ENCODE assay signal across 12 cellular contexts in the genomic region with DNA sequence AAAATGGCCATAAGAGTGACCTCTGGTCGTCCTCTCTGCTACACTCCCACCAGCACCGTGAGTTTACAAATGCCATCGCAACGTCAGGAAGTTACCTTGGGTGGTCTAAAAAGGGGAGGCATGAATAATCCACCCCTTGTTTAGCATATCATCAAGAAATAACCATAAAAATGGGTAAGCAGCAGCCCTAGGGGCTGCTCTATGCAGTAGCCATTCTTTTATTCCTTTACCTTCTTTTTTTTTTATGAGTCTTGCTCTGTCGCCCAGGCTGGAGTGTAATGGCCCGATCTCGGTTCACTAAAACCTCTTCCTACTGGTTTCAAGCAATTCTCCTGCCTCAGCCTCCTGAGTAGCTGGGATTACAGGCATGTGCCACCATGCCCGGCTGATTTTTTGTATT. TPM values are rescaled to one million over a fixed set of nuclear protein-coding genes. Genes with fewer than 3 reads are reported as not detected.
DNase-seq lines count a peak whose midpoint lies in the region; ATAC-seq and TF ChIP-seq lines count a peak whose summit lies in the region.
"Not testable (repeated sequence)": the region's sequence is repeated elsewhere in the genome, so short reads cannot be mapped to it uniquely, and the experiment has no call there.
"Had no signal": no experiment of that assay in that cellular context is flagged by ENCODE, and none has a peak within 500 bp of the region (broad histone marks: within the 10 kb centered on the region; RNA-seq: fewer than 3 reads in every experiment).

No MANE protein-coding gene starts in this region.

- H3K9me3 Mint-ChIP-seq in WTC11, endodermal cell: not testable (repeated sequence)

- peaks cover 33% of the 10 kb centered on the region for H3K4me1 Mint-ChIP-seq in WTC11
- H3K4me1 Mint-ChIP-seq in endodermal cell = not testable (repeated sequence)

- H3K27ac ChIP-seq in HCT116 (ENCODE audit: low read depth, low read length); endodermal cell (ENCODE audit: low read depth, low read length): not testable (repeated sequence)
- peak overlapping the region; percentile 85 to 97 (median 94) for H3K27ac ChIP-seq in heart right ventricle
- peak overlapping the region; percentile 46 for H3K27ac ChIP-seq in lower lobe of right lung
- H3K27ac ChIP-seq in rectal smooth muscle tissue (ENCODE audit: low read depth, low read length) = peak overlapping the region; percentile 94
- H3K27ac ChIP-seq in subcutaneous abdominal adipose tissue (ENCODE audit: low read depth, low read length) = peak overlapping the region; percentile 62
- H3K27ac ChIP-seq in uterus = peak overlapping the region; percentile 90 to 91

- H3K9me3 ChIP-seq in HCT116 (ENCODE audit: control insufficient read depth in 1 of 2, insufficient read depth in 1 of 2, low read depth in 1 of 2, low read length in 2 of 2); endodermal cell (ENCODE audit: control insufficient read depth, low read length); heart right ventricle; lower lobe of right lung; subcutaneous abdominal adipose tissue (ENCODE audit: control insufficient read depth in 5 of 5, low read length in 5 of 5); uterus: not testable (repeated sequence)

- TF ChIP-seq CTCF in HCT116 (IDR thresholded peaks at IDR 0.05 in 2 of 3, conservative IDR thresholded peaks at IDR 0.05 in 1 of 3; ENCODE audit: borderline replicate concordance in 1 of 3, insufficient read depth in 1 of 3, low read depth in 2 of 3, low read length in 2 of 3); WTC11 (IDR thresholded peaks at IDR 0.05); endodermal cell (conservative IDR thresholded peaks at IDR 0.05); heart right ventricle (IDR thresholded peaks at IDR 0.05); lower lobe of right lung (IDR thresholded peaks at IDR 0.05); uterus (IDR thresholded peaks at IDR 0.05): not testable (repeated sequence)

- CTCF ChIA-PET in HCT116 (lab: Charles Lee); WTC11 (lab: Charles Lee): not testable (repeated sequence)

- peak overlapping the region; percentile 31; the same call in 1 of the 2 replicates for H3K9ac ChIP-seq in HCT116 (ENCODE audit: low read length)
- not testable (repeated sequence) for H3K9ac ChIP-seq in endodermal cell (ENCODE audit: extremely low read depth, low read length, poor library complexity, severe bottlenecking); rectal smooth muscle tissue (ENCODE audit: low read length); subcutaneous abdominal adipose tissue (ENCODE audit: low read length in 5 of 5)

- H4K20me1 ChIP-seq in HCT116 (ENCODE audit: insufficient read depth) = not testable (repeated sequence)

- H3K9me2 ChIP-seq in HCT116 (ENCODE audit: insufficient read depth) = not testable (repeated sequence)

- not testable (repeated sequence) for H2AFZ ChIP-seq in HCT116 (ENCODE audit: low read depth, low read length, poor library complexity, severe bottlenecking)

- H3K4me1 ChIP-seq in HCT116 (ENCODE audit: control insufficient read depth in 1 of 2, insufficient read depth in 2 of 2, low read length in 2 of 2) (peaks cover 26 to 37% of the 10 kb centered on the region in 2 experiments), heart right ventricle (peaks cover 40 to 98% (median 81%) of the 10 kb centered on the region in 9 donors), lower lobe of right lung (peaks cover 15% of the 10 kb centered on the region), rectal smooth muscle tissue (ENCODE audit: control insufficient read depth, insufficient read depth, low read length) (peaks cover 25% of the 10 kb centered on the region), subcutaneous abdominal adipose tissue (ENCODE audit: control insufficient read depth in 5 of 5, insufficient read depth in 5 of 5, low read length in 5 of 5) (peaks cover 3 to 35% (median 30%) of the 10 kb centered on the region in 5 donors), uterus (peaks cover 4 to 21% of the 10 kb centered on the region in 2 donors)
- H3K4me1 ChIP-seq in endodermal cell (ENCODE audit: control insufficient read depth, insufficient read depth, low read length) = not testable (repeated sequence)

- WGBS in endodermal cell (ENCODE audit: insufficient coverage in 1 of 2, insufficient read length in 1 of 2), 2 experiments = 61 to 69% methylated on average over 5 to 8 of the region's 8 CpGs
- WGBS in heart right ventricle, 2 donors = 45 to 55% methylated on average over 8 of the region's 8 CpGs

- POLR2A ChIA-PET in HCT116 (lab: Charles Lee) = interaction anchor here (0.6 kb wide), 1 partner anchor 384 kb away, joined by 4 read pairs; no protein-coding TSS in a partner anchor
- POLR2A ChIA-PET in WTC11 (lab: Charles Lee) = not testable (repeated sequence)

- not testable (repeated sequence) for H3K36me3 Mint-ChIP-seq in WTC11; endodermal cell (ENCODE audit: low read depth)

- not testable (repeated sequence) for H3K27me3 ChIP-seq in HCT116 (ENCODE audit: insufficient read depth, low read length); endodermal cell (ENCODE audit: control insufficient read depth, insufficient read depth, low read length, poor library complexity, severe bottlenecking); heart right ventricle; lower lobe of right lung (ENCODE audit: low read depth); rectal smooth muscle tissue (ENCODE audit: control insufficient read depth, insufficient read depth, low read length); subcutaneous abdominal adipose tissue (ENCODE audit: control insufficient read depth in 5 of 5, insufficient read depth in 4 of 5, low read length in 5 of 5); uterus

- not testable (repeated sequence) for DNase-seq in HCT116 (ENCODE audit: low read depth, low spot score); WTC11 (ENCODE audit: low spot score); endodermal cell; heart right ventricle; lower lobe of right lung
- DNase-seq in uterus = peak in 1 of 2 donors; percentile 11

- TF ChIP-seq RAD21 in HCT116 (IDR thresholded peaks at IDR 0.05; ENCODE audit: low read depth) = not testable (repeated sequence)

- H3K79me2 ChIP-seq in HCT116 (ENCODE audit: insufficient read depth, low read length) = not testable (repeated sequence)

- not testable (repeated sequence) for BruUV-seq in HCT116 (replicated peaks; lab: Mats Ljungman, UMichigan)

- H3K27ac Mint-ChIP-seq in WTC11 (peak overlapping the region; percentile 89), endodermal cell (peak overlapping the region; percentile 69)

- RAD21 ChIA-PET in HCT116 (lab: Charles Lee; ENCODE audit: low non-redundant PET in 1 of 2, low total read pairs in 2 of 2, uncharacterized antibody in 2 of 2, unreplicated experiment in 2 of 2) = not testable (repeated sequence)

- H3K4me3 Mint-ChIP-seq in WTC11, endodermal cell: not testable (repeated sequence)

- H3K4me2 ChIP-seq in HCT116 (ENCODE audit: low read length) = peak overlapping the region; percentile 65

- TF ChIP-seq POLR2A in HCT116 (IDR thresholded peaks at IDR 0.05; ENCODE audit: borderline replicate concordance, extremely low read depth, insufficient read depth, insufficient read length); uterus (IDR thresholded peaks at IDR 0.05): not testable (repeated sequence)

- intact Hi-C loops in HCT116 (cut with micrococcal nuclease); lower lobe of right lung (cut with DNase I); uterus (cut with DNase I; ENCODE audit: low total_unique reads): not testable (repeated sequence)
- intact Hi-C loops in heart right ventricle (cut with DNase I) = loop anchor here in 1 of 10 donors (2.0 kb wide), 1 partner anchor 20 kb away; no protein-coding TSS in a partner anchor

- H3K36me3 ChIP-seq in HCT116 (ENCODE audit: control insufficient read depth in 1 of 2, insufficient read depth in 2 of 2, low read length in 2 of 2); endodermal cell (ENCODE audit: control insufficient read depth, insufficient read depth, low read length); rectal smooth muscle tissue (ENCODE audit: control insufficient read depth, insufficient read depth, low read length); uterus: not testable (repeated sequence)
- peaks cover 0 to 21% (median 6%) of the 10 kb centered on the region in 9 donors for H3K36me3 ChIP-seq in heart right ventricle
- peaks cover 14% of the 10 kb centered on the region for H3K36me3 ChIP-seq in lower lobe of right lung
- H3K36me3 ChIP-seq in subcutaneous abdominal adipose tissue (ENCODE audit: control insufficient read depth in 5 of 5, insufficient read depth in 5 of 5, low read length in 5 of 5) = peaks cover 0 to 17% (median 16%) of the 10 kb centered on the region in 5 donors

- not testable (repeated sequence) for ATAC-seq in HCT116, heart right ventricle, lower lobe of right lung
- ATAC-seq in WTC11 = peak; percentile 50

- H3K4me3 ChIP-seq in HCT116 (replicated peaks in 1 of 2; ENCODE audit: low read depth in 1 of 2, low read length in 2 of 2); endodermal cell (ENCODE audit: low read length); lower lobe of right lung; rectal smooth muscle tissue (ENCODE audit: low read length); subcutaneous abdominal adipose tissue (ENCODE audit: low read depth in 1 of 5, low read length in 5 of 5); uterus: not testable (repeated sequence)
- H3K4me3 ChIP-seq in heart right ventricle = peak overlapping the region in 1 of 10 donors; percentile 5

- not testable (repeated sequence) for H3K27me3 Mint-ChIP-seq in WTC11 (ENCODE audit: low read depth); endodermal cell (ENCODE audit: insufficient read depth)

RNA-seq across cellular contexts. Expression of a gene that starts 21.8 kb away (rescaled TPM):
- 16.0 TPM for total RNA-seq in HCT116 (2021; ENCODE audit: unreplicated experiment)
- 14.2 and 14.3 TPM in 2 replicates for polyA plus RNA-seq in HCT116 (2012)
- 13.9 to 22.1 TPM (median 16.8 TPM) in 3 replicates for total RNA-seq in WTC11 (2021)
- 1 to 10 TPM; 5.3 to 7.7 TPM for total RNA-seq in endodermal cell
- polyA plus RNA-seq in endodermal cell (2013, experiment 1 of 2) = 2.0 TPM
- 1.7 TPM for polyA plus RNA-seq in endodermal cell (2013, experiment 2 of 2)
- total RNA-seq in heart right ventricle = 100 to 1,000 TPM in 2 of 10 donors, 10 to 100 TPM in 8; 61.4 to 123 (median 80.6) TPM
- polyA plus RNA-seq in heart right ventricle = 100 to 1,000 TPM in 1 of 2 donors, 10 to 100 TPM in 1; 95.0 to 167 TPM
- total RNA-seq in lower lobe of right lung = 19.4 TPM
- total RNA-seq in uterus = 10 to 100 TPM in 3 of 4 donors, 1 to 10 TPM in 1; 4.4 to 100.0 (median 19.6) TPM

RNA-seq across cellular contexts. Expression of a gene that starts 49.7 kb away (rescaled TPM):
- total RNA-seq in HCT116 (2021; ENCODE audit: unreplicated experiment) (127 TPM), WTC11 (2021) (85.4 to 98.7 TPM (median 93.9 TPM) in 3 replicates), endodermal cell (10 to 100 TPM; 89.5 to 92.4 TPM), heart right ventricle (100 to 1,000 TPM; 261 to 633 (median 312) TPM), lower lobe of right lung (219 TPM), uterus (100 to 1,000 TPM in 1 of 4 donors, 10 to 100 TPM in 3; 34.0 to 225 (median 51.7) TPM)
- polyA plus RNA-seq in HCT116 (2012) = 150 and 166 TPM in 2 replicates
- polyA plus RNA-seq in endodermal cell (2013, experiment 1 of 2) = 120 TPM
- 109 TPM for polyA plus RNA-seq in endodermal cell (2013, experiment 2 of 2)
- 100 to 1,000 TPM in 1 of 2 donors, 10 to 100 TPM in 1; 91.9 to 303 TPM for polyA plus RNA-seq in heart right ventricle

RNA-seq across cellular contexts. Expression of a gene that starts 58.5 kb away (rescaled TPM):
- total RNA-seq in HCT116 (2021; ENCODE audit: unreplicated experiment) (0.91 TPM), WTC11 (2021) (0.23 to 0.74 TPM (median 0.25 TPM) in 3 replicates), endodermal cell (1 to 10 TPM in 1 of 2 donors, under 1 TPM in 1; 0.46 to 1.8 TPM), heart right ventricle (1 to 10 TPM in 1 of 10 donors, under 1 TPM in 9; 0.32 to 1.2 (median 0.50) TPM), lower lobe of right lung (1.0 TPM), uterus (under 1 TPM in 1 of 4 donors, not detected in 3; 0.79 TPM)
- polyA plus RNA-seq in HCT116 (2012) = 0.08 and 0.22 TPM in 2 replicates
- not detected for polyA plus RNA-seq in endodermal cell (2013, experiment 1 of 2)
- polyA plus RNA-seq in endodermal cell (2013, experiment 2 of 2) = 0.62 TPM
- polyA plus RNA-seq in heart right ventricle = not detected
- total RNA-seq: G401, HT-29, LHCN-M2 had no signal
- polyA plus RNA-seq: A549 had no signal
